11 cellular contexts compared by ENCODE assay signal in genomic region chr11:24386551-24387404, GRCh38.
DNase-seq lines count a peak whose midpoint lies in the region; ATAC-seq, FAIRE-seq and TF ChIP-seq lines count a peak whose summit lies in the region.
"Had no signal": no experiment of that assay in that cellular context is flagged by ENCODE, and none has a peak within 500 bp of the region (broad histone marks: within the 10 kb centered on the region; RNA-seq: fewer than 3 reads in every experiment).

No MANE protein-coding gene starts in this region.

- no peaks in the 10 kb centered on the region for H3K36me3 ChIP-seq in A673 (ENCODE audit: insufficient read depth, low read length, poor library complexity, severe bottlenecking)
- no peaks in the 10 kb centered on the region for H3K36me3 ChIP-seq in aorta (ENCODE audit: control insufficient read depth in 1 of 2, insufficient read depth in 2 of 2, low read length in 1 of 2)
- no peaks in the 10 kb centered on the region for H3K36me3 ChIP-seq in MG63
- H3K36me3 ChIP-seq: suprapubic skin had no signal

- H3K4me2 ChIP-seq in H9 (ENCODE audit: insufficient read depth, insufficient read length, low read length): no peak overlapping the region

- no peak overlapping the region for H2BK20ac ChIP-seq in H9 (ENCODE audit: low read depth, low read length, poor library complexity, severe bottlenecking)

- no peak overlapping the region for H3K4me3 Mint-ChIP-seq in H9
- H3K4me3 Mint-ChIP-seq: memory B cell; T-helper 1 cell treated with Interleukin-12 subunit alpha and Interleukin-12 subunit beta and Interleukin-4 antibody, amounts not matched to agents 30 μg/mL and 1 μg/mL, for 36 hours had no signal

- peaks cover 0 to 2% of the 10 kb centered on the region in 2 experiments; a peak in 1 of 5 replicates for H3K9me3 Mint-ChIP-seq in H9
- H3K9me3 Mint-ChIP-seq: memory B cell; T-helper 1 cell treated with Interleukin-12 subunit alpha and Interleukin-12 subunit beta and Interleukin-4 antibody, amounts not matched to agents 30 μg/mL and 1 μg/mL, for 36 hours had no signal

- H3K18ac ChIP-seq in H9 (ENCODE audit: insufficient read length, low read depth, low read length): no peak overlapping the region

- H3K27ac ChIP-seq in A673 (ENCODE audit: low read depth, low read length, poor library complexity, severe bottlenecking) (no peak overlapping the region), H9 (ENCODE audit: insufficient read length, low read depth, low read length) (no peak overlapping the region), RWPE1 (no peak overlapping the region), aorta (ENCODE audit: low read depth in 1 of 2, low read length in 2 of 2) (no peak overlapping the region)
- H3K27ac ChIP-seq: suprapubic skin had no signal

- peak; percentile 86 for FAIRE-seq in frontal cortex (lab: Jason Lieb, UNC)

- no peak overlapping the region for H3K4ac ChIP-seq in H9 (ENCODE audit: low read depth, low read length)

- H3K4me3 ChIP-seq in A673 (ENCODE audit: low read depth, low read length, poor library complexity, severe bottlenecking) (no peak overlapping the region), aorta (ENCODE audit: low read length in 2 of 2) (no peak overlapping the region), MG63 (no peak overlapping the region)
- H3K4me3 ChIP-seq: suprapubic skin had no signal

- H3K27me3 ChIP-seq in A673 (replicated peaks; ENCODE audit: insufficient read depth, low read depth, low read length, poor library complexity): no peaks in the 10 kb centered on the region
- no peaks in the 10 kb centered on the region for H3K27me3 ChIP-seq in H9 (ENCODE audit: insufficient read depth, low read length)
- H3K27me3 ChIP-seq in aorta (ENCODE audit: control insufficient read depth in 1 of 2, insufficient read depth in 2 of 2, low read length in 1 of 2): no peaks in the 10 kb centered on the region
- no peaks in the 10 kb centered on the region for H3K27me3 ChIP-seq in MG63
- H3K27me3 ChIP-seq: suprapubic skin had no signal

- peak; percentile 60 for TF ChIP-seq CTCF in A673 (conservative IDR thresholded peaks at IDR 0.05; ENCODE audit: low read depth, low read length)
- peak; percentile 79 for TF ChIP-seq CTCF in H9 (conservative IDR thresholded peaks at IDR 0.05)
- no peak; the same call in 1 of the 2 replicates for TF ChIP-seq CTCF in RWPE1 (conservative IDR thresholded peaks at IDR 0.05; ENCODE audit: low read depth)

- H2BK120ac ChIP-seq in H9 (ENCODE audit: low read depth, low read length, poor library complexity, severe bottlenecking): no peak overlapping the region

- H2AK5ac ChIP-seq in H9 (ENCODE audit: insufficient read length, low read length): no peak overlapping the region

- H3K9me3 ChIP-seq in A673 (ENCODE audit: low read depth, low read length, poor library complexity, severe bottlenecking): no peaks in the 10 kb centered on the region
- no peaks in the 10 kb centered on the region for H3K9me3 ChIP-seq in H9 (ENCODE audit: control insufficient read depth, low read depth, low read length)
- H3K9me3 ChIP-seq in aorta (ENCODE audit: control insufficient read depth, low read length): no peaks in the 10 kb centered on the region
- no peaks in the 10 kb centered on the region for H3K9me3 ChIP-seq in MG63
- H3K9me3 ChIP-seq: suprapubic skin had no signal

- ATAC-seq in GM21390 (IDR thresholded peaks at IDR 0.05; ENCODE audit: unreplicated experiment): no peak
- no peak for ATAC-seq in aorta (ENCODE audit: low FRiP score)
- no peak for ATAC-seq in HG03280 (IDR thresholded peaks at IDR 0.05; ENCODE audit: unreplicated experiment)

- H3K9ac ChIP-seq in H9 (ENCODE audit: extremely low read depth, insufficient read length, low read length): no peak overlapping the region

- no peaks in the 10 kb centered on the region for H3K27me3 Mint-ChIP-seq in H9 (ENCODE audit: low read depth)
- H3K27me3 Mint-ChIP-seq: memory B cell had no signal

- H3K23ac ChIP-seq in H9 (ENCODE audit: insufficient read length, low read depth, low read length): no peak overlapping the region

- no peak overlapping the region for H3T11ph ChIP-seq in H9 (ENCODE audit: low read length)

- CTCF ChIA-PET in A673 (lab: Charles Lee) (no interaction called here), RWPE1 (lab: Yijun Ruan, JAX) (interaction anchor here (0.6 to 1.3 kb wide), 8 partner anchors 15 to 1263 kb away, joined by 3 to 4 read pairs (median 3); no protein-coding TSS in a partner anchor)

- H4K20me1 ChIP-seq in H9 (ENCODE audit: control insufficient read depth, insufficient read depth, insufficient read length): no peaks in the 10 kb centered on the region

- no peak overlapping the region for H3K14ac ChIP-seq in H9 (ENCODE audit: insufficient read depth, low read length)

- no peak overlapping the region for H2BK5ac ChIP-seq in H9 (ENCODE audit: insufficient read length, low read length)

- no CpG with 5 or more reads among the region's 6 CpGs for WGBS in H9 (ENCODE audit: extremely low coverage, insufficient read length, low lambda C conversion rate)
- 53 to 58% methylated on average over 6 of the region's 6 CpGs for WGBS in aorta, 2 donors

- POLR2A ChIA-PET in A673 (lab: Charles Lee; ENCODE audit: low non-redundant PET): no interaction called here
- POLR2A ChIA-PET in RWPE1 (lab: Yijun Ruan, JAX; ENCODE audit: low non-redundant PET): no interaction called here

- no TSS peak for BruUV-seq in A673 (replicated peaks; lab: Mats Ljungman, UMichigan)

- no peaks in the 10 kb centered on the region for H3K4me1 ChIP-seq in A673 (ENCODE audit: insufficient read depth, low read length, poor library complexity, severe bottlenecking)
- no peaks in the 10 kb centered on the region for H3K4me1 ChIP-seq in H9 (ENCODE audit: insufficient read depth, low read length)
- no peaks in the 10 kb centered on the region for H3K4me1 ChIP-seq in aorta (ENCODE audit: control insufficient read depth in 1 of 2, insufficient read depth in 2 of 2, low read length in 2 of 2)
- H3K4me1 ChIP-seq: suprapubic skin had no signal

- no peak overlapping the region for H4K5ac ChIP-seq in H9 (ENCODE audit: insufficient read length, low read depth, low read length)

- H3K4me1 Mint-ChIP-seq in H9: peaks cover 0 to 9% of the 10 kb centered on the region in 2 experiments; a peak in 2 of 4 replicates
- H3K4me1 Mint-ChIP-seq: memory B cell had no signal

- H2AFZ ChIP-seq in H9 (ENCODE audit: low read length): no peak overlapping the region

- intact Hi-C loops in A673 (cut with micrococcal nuclease; ENCODE audit: unreplicated experiment): loop anchor here (5.0 to 10.0 kb wide), 2 partner anchors 844 to 1362 kb away; no protein-coding TSS in a partner anchor
- intact Hi-C loops in aorta (cut with DNase I): no loop called here

- peak; percentile 53 for DNase-seq in A673 (ENCODE audit: low spot score)
- DNase-seq in H9: no peak
- DNase-seq in RWPE1 (ENCODE audit: low spot score): peak; percentile 3
- peak in 1 of 2 donors; percentile 8 for DNase-seq in frontal cortex (ENCODE audit: low spot score in 2 of 2)
- DNase-seq in aorta: no peak
- no peak for DNase-seq in MG63

- H3K56ac ChIP-seq in H9 (ENCODE audit: insufficient read length, low read depth, low read length): no peak overlapping the region

- no peak overlapping the region for H2BK15ac ChIP-seq in H9 (ENCODE audit: low read depth, low read length)

- no peak overlapping the region for H4K91ac ChIP-seq in H9 (ENCODE audit: insufficient read length, low read depth, low read length)

- 0 out of 7 replicates have a peak, but pooled peaks cover 0 to 2% (median 0%) of the 10 kb centered on the region in 3 experiments for H3K36me3 Mint-ChIP-seq in H9 (ENCODE audit: insufficient read depth in 1 of 3, low read depth in 3 of 3)
- H3K36me3 Mint-ChIP-seq: memory B cell had no signal

- no peak overlapping the region for H4K8ac ChIP-seq in H9 (replicated peaks; ENCODE audit: insufficient read length, low read depth, low read length)

- no peaks in the 10 kb centered on the region; the same call in 1 of the 2 replicates for H3K79me2 ChIP-seq in H9 (ENCODE audit: insufficient read depth, low read length)

- H3K79me1 ChIP-seq in H9 (ENCODE audit: insufficient read depth, low read depth, low read length, poor library complexity, severe bottlenecking): no peaks in the 10 kb centered on the region

- H3K23me2 ChIP-seq in H9 (ENCODE audit: insufficient read length, low read depth, low read length, poor library complexity, severe bottlenecking): no peaks in the 10 kb centered on the region

- H2BK12ac ChIP-seq in H9 (ENCODE audit: insufficient read length, low read depth, low read length): no peak overlapping the region

- H3K27ac Mint-ChIP-seq in H9: no peak overlapping the region
- H3K27ac Mint-ChIP-seq: memory B cell; T-helper 1 cell treated with Interleukin-12 subunit alpha and Interleukin-12 subunit beta and Interleukin-4 antibody, amounts not matched to agents 30 μg/mL and 1 μg/mL, for 36 hours had no signal

Comparison
In these comparisons a context has a peak if more than half of its experiments do, and no peak if none do; other contexts are left out.
1. DNase-seq: peak in A673 (single experiment) and RWPE1 (single experiment); none in H9 (single experiment), aorta (0 of 2) and MG63 (single experiment).